Comparison of ENCODE assay signal across 2 cellular contexts in the genomic region with DNA sequence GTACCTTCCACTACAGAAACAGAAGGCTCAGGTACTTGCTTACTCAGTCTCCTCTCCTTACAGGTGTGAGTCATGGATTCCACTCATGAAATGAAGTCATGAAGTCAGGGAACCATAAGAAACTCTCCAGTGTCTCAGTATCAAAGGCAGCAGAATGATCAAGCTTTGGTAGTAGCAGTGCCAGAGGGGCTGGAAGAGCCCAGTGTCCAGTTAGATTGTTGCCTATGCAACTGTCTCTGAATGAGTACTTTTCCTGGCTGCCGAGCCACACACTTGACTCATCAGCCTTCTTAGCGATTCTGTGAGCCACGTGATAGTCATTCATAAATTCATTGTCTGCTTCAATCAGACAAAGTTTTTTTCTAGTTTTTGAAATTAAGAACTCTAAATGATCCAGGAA.
TF ChIP-seq lines count a peak whose summit lies in the region.

No MANE protein-coding gene starts in this region.

TF ChIP-seq in HCT116, 20 proteins besides CTCF, POLR2A, EP300 and RAD21:
- TF ChIP-seq ZBTB33 (IDR thresholded peaks at IDR 0.05; ENCODE audit: extremely low read depth, insufficient replicate concordance, low read length) (no peak), ATF3 (IDR thresholded peaks at IDR 0.05) (no peak), JUND (IDR thresholded peaks at IDR 0.05) (peak; percentile 36), SP1 (IDR thresholded peaks at IDR 0.05; ENCODE audit: low read depth) (0 out of 2 replicates have a peak, but pooled peaks have one; percentile 16), SRF (IDR thresholded peaks at IDR 0.05; ENCODE audit: low read depth) (no peak), ELF1 (IDR thresholded peaks at IDR 0.05; ENCODE audit: borderline replicate concordance, low read depth) (no peak), POLR2AphosphoS5 (IDR thresholded peaks at IDR 0.05; ENCODE audit: low read depth, low read length) (no peak), FOSL1 (IDR thresholded peaks at IDR 0.05; ENCODE audit: low read depth) (peak; percentile 43), ZFX (IDR thresholded peaks at IDR 0.05) (no peak)
TF ChIP-seq in HCT116: peak in this region for 3.

TF ChIP-seq in SK-N-SH, 30 proteins besides CTCF, POLR2A, EP300 and RAD21:
- no peak for TF ChIP-seq YY1 (IDR thresholded peaks at IDR 0.05; ENCODE audit: low read depth)
- TF ChIP-seq TAF1 (IDR thresholded peaks at IDR 0.05; ENCODE audit: borderline replicate concordance, low read depth, low read length): no peak
- no peak for TF ChIP-seq JUND (IDR thresholded peaks at IDR 0.05)
- TF ChIP-seq FOXJ3 (CRISPR knock-in tag; IDR thresholded peaks at IDR 0.05): no peak
TF ChIP-seq in SK-N-SH: peak in this region for 0.
